ENCODE assay signal across 7 cellular contexts in the genomic region with DNA sequence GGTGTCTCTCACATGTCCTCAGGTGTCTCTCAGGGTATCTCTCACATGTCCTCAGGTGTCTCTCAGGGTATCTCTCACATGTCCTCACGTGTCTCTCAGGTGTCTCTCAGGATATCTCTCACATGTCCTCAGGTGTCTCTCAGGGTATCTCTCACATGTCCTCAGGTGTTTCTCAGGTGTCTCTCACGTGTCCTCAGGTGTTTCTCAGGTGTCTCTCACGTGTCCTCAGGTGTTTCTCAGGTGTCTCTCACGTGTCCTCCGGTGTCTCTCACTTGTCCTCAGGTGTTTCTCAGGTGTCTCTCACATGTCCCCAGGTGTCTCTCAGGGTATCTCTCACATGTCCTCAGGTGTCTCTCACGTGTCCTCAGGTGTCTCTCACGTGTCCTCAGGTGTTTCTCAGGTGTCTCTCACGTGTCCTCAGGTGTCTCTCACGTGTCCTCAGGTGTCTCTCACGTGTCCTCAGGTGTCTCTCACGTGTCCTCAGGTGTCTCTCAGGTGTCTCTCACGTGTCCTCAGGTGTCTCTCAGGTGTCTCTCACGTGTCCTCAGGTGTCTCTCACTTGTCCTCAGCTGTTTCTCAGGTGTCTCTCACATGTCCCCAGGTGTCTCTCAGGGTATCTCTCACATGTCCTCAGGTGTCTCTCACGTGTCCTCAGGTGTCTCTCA. TPM values are rescaled to one million over a fixed set of nuclear protein-coding genes. Genes with fewer than 3 reads are reported as not detected.
"Had no signal": no experiment of that assay in that cellular context is flagged by ENCODE, and none has a peak within 500 bp of the region (broad histone marks: within the 10 kb centered on the region; RNA-seq: fewer than 3 reads in every experiment).

No MANE protein-coding gene starts in this region.

RNA-seq across cellular contexts. Expression of a gene that starts 33.2 kb away (rescaled TPM):
- total RNA-seq: HT-29, LHCN-M2, MCF 10A, OCI-LY7, PC-3, Right ventricle myocardium inferior, SJCRH30 had no signal

RNA-seq across cellular contexts. Expression of a gene that starts 42.2 kb away (rescaled TPM):
- total RNA-seq: LHCN-M2, MCF 10A, OCI-LY7, PC-3, SJCRH30 had no signal
